Comparison of ENCODE assay signal across 1 cellular context in the genomic region with DNA sequence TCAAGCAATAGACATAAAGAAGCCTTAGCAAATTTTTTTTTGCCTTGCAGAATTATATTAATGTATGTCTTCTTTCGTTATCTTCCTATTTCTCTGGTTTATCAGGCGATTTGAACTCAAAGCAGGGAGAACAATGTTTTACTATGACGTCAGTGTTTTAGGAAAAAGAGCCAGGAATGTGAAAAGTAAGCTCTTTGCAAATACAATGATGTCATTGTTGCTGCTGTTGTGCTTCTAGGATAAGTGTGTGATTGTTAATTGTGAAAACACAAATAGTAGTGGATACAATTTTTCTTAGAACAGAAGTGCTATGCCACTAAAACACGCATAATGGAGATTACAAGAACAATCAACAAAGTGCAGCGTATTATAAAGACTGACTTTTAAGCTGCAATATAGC.
TF ChIP-seq lines count a peak whose summit lies in the region.

No MANE protein-coding gene starts in this region.

TF ChIP-seq in HEK293, 187 proteins besides CTCF, POLR2A, EP300 and RAD21 (continued from another document):
- TF ChIP-seq SETDB1 (IDR thresholded peaks at IDR 0.05; ENCODE audit: insufficient read length, low read length) = no peak
- no peak for TF ChIP-seq ZNF677 (tag by site-specific recombination; IDR thresholded peaks at IDR 0.05)
- TF ChIP-seq PRDM6 (tag by site-specific recombination; IDR thresholded peaks at IDR 0.05) = peak; percentile 97
- TF ChIP-seq ZNF211 (tag by site-specific recombination; IDR thresholded peaks at IDR 0.05; ENCODE audit: low read depth) = no peak
- TF ChIP-seq ZNF302 (tag by site-specific recombination; IDR thresholded peaks at IDR 0.05; ENCODE audit: low read depth) = no peak
- no peak for TF ChIP-seq ZFHX2 (tag by site-specific recombination; conservative IDR thresholded peaks at IDR 0.05)
- TF ChIP-seq IKZF3 (tag by site-specific recombination; IDR thresholded peaks at IDR 0.05) = peak; percentile 94
- peak; percentile 80 for TF ChIP-seq ZFP37 (tag by site-specific recombination; IDR thresholded peaks at IDR 0.05)
- TF ChIP-seq ATF2 (tag by site-specific recombination; IDR thresholded peaks at IDR 0.05; ENCODE audit: low read depth) = peak; percentile 99
- no peak for TF ChIP-seq ZNF513 (tag by site-specific recombination; IDR thresholded peaks at IDR 0.05)
- TF ChIP-seq SP7 (tag by site-specific recombination; IDR thresholded peaks at IDR 0.05) = peak; percentile 51
- TF ChIP-seq ZNF785 (tag by site-specific recombination; IDR thresholded peaks at IDR 0.05) = no peak
- no peak for TF ChIP-seq ZNF76 (tag by site-specific recombination; IDR thresholded peaks at IDR 0.05; ENCODE audit: borderline replicate concordance, low read depth)
- TF ChIP-seq ZNF239 (tag by site-specific recombination; IDR thresholded peaks at IDR 0.05) = no peak
- 0 out of 2 replicates have a peak, but pooled peaks have one; percentile 34 for TF ChIP-seq SCRT2 (tag by site-specific recombination; IDR thresholded peaks at IDR 0.05)
- TF ChIP-seq ZNF394 (tag by site-specific recombination; IDR thresholded peaks at IDR 0.05; ENCODE audit: borderline replicate concordance) = no peak
- no peak for TF ChIP-seq ZNF707 (tag by site-specific recombination; IDR thresholded peaks at IDR 0.05)
- TF ChIP-seq ZNF670 (tag by site-specific recombination; IDR thresholded peaks at IDR 0.05; ENCODE audit: low read depth) = no peak
- no peak for TF ChIP-seq AEBP2 (tag by site-specific recombination; IDR thresholded peaks at IDR 0.05; ENCODE audit: borderline replicate concordance)
